In genomic region chr3:3429841-3430240, GRCh38 we compare ENCODE assay signal across 3 cellular contexts.
"Had no signal": no experiment of that assay in that cellular context is flagged by ENCODE, and none has a peak within 500 bp of the region (broad histone marks: within the 10 kb centered on the region; RNA-seq: fewer than 3 reads in every experiment).

No MANE protein-coding gene starts in this region.

- ATAC-seq: GM12878 had no signal

- DNase-seq: GDM1, GF-D8 had no signal

- H3K4me3 ChIP-seq: GM12878 had no signal
